ENCODE assay signal across 1 cellular context in the genomic region with DNA sequence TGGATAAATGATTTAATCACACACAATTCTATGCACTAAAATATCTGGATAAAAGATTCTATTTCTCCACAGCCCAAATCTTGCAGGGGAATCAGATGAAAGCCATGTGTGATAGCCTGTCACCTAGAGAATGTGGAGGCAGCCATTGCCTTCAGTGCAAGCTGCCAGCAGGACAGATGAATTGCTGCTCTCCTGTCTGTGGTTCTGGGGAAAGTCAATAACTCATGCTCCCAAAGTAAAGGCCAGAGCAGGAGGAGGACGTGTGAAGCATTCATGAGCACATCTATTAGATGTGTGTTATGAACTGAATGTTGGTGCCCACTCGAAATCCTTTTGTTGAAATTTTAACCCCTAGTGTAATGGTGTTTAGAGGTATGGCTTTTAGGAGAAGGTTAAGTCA.
TF ChIP-seq lines count a peak whose summit lies in the region.

No MANE protein-coding gene starts in this region.

TF ChIP-seq in IMR-90, 13 proteins besides CTCF, POLR2A, EP300 and RAD21:
- no peak for TF ChIP-seq CHD1 (IDR thresholded peaks at IDR 0.05; ENCODE audit: low read depth, low read length)
- TF ChIP-seq SMC3 (IDR thresholded peaks at IDR 0.05; ENCODE audit: low read depth, low read length): no peak
- no peak for TF ChIP-seq MXI1 (IDR thresholded peaks at IDR 0.05; ENCODE audit: borderline replicate concordance, low read depth, low read length)
- TF ChIP-seq, protein P1, sequence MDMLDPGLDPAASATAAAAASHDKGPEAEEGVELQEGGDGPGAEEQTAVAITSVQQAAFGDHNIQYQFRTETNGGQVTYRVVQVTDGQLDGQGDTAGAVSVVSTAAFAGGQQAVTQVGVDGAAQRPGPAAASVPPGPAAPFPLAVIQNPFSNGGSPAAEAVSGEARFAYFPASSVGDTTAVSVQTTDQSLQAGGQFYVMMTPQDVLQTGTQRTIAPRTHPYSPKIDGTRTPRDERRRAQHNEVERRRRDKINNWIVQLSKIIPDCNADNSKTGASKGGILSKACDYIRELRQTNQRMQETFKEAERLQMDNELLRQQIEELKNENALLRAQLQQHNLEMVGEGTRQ (IDR thresholded peaks at IDR 0.05; ENCODE audit: low read depth, low read length): no peak
- no peak for TF ChIP-seq CEBPB (IDR thresholded peaks at IDR 0.05; ENCODE audit: low read depth, low read length)
- no peak for TF ChIP-seq RCOR1 (IDR thresholded peaks at IDR 0.05; ENCODE audit: insufficient replicate concordance, low read length)
- TF ChIP-seq ELK1 (IDR thresholded peaks at IDR 0.05; ENCODE audit: borderline replicate concordance, low read depth, low read length): no peak
- no peak for TF ChIP-seq BHLHE40 (IDR thresholded peaks at IDR 0.05; ENCODE audit: low read depth, low read length)
- no peak for TF ChIP-seq RFX5 (IDR thresholded peaks at IDR 0.05; ENCODE audit: low read depth, low read length)
- no peak for TF ChIP-seq FOS (IDR thresholded peaks at IDR 0.05; ENCODE audit: low read depth, low read length)
- TF ChIP-seq MAFK (IDR thresholded peaks at IDR 0.05; ENCODE audit: low read depth, low read length): no peak
